In genomic region chr17:55762086-55762858, GRCh38 we compare ENCODE assay signal across 20 cellular contexts. TPM values are rescaled to one million over a fixed set of nuclear protein-coding genes. Genes with fewer than 3 reads are reported as not detected.
"Had no signal": no experiment of that assay in that cellular context is flagged by ENCODE, and none has a peak within 500 bp of the region (broad histone marks: within the 10 kb centered on the region; RNA-seq: fewer than 3 reads in every experiment).

No MANE protein-coding gene starts in this region.

- H3K4me1 ChIP-seq: neural progenitor cell, uterus had no signal

- H3K27ac Mint-ChIP-seq: natural killer cell, neural progenitor cell had no signal

- ATAC-seq: esophagus mucosa, heart left ventricle, mucosa of descending colon, natural killer cell, psoas muscle, sciatic nerve had no signal

- H3K27ac ChIP-seq: heart left ventricle, neural progenitor cell, parathyroid adenoma, psoas muscle, thoracic aorta, uterus had no signal

- H3K9me3 Mint-ChIP-seq: natural killer cell, neural progenitor cell had no signal

- H3K4me3 ChIP-seq: heart left ventricle, mucosa of descending colon, neural progenitor cell, psoas muscle, stomach, thoracic aorta, upper lobe of left lung, uterus had no signal

- H3K36me3 ChIP-seq: neural progenitor cell, stomach, thoracic aorta, upper lobe of left lung, uterus had no signal

- H3K27me3 ChIP-seq: heart left ventricle, neural progenitor cell, stomach, upper lobe of left lung, uterus had no signal

- H3K4me1 Mint-ChIP-seq: neural progenitor cell had no signal

- H3K9me3 ChIP-seq: heart left ventricle, mucosa of descending colon, psoas muscle, stomach, thoracic aorta, upper lobe of left lung, uterus had no signal

- H3K4me3 Mint-ChIP-seq: natural killer cell, neural progenitor cell had no signal

- H3K36me3 Mint-ChIP-seq: natural killer cell had no signal

- DNase-seq: effector memory CD4-positive, alpha-beta T cell; heart left ventricle; islet precursor cell; mammary epithelial cell; mucosa of descending colon; natural killer cell; occipital lobe; psoas muscle; retina; stimulated activated CD4-positive, alpha-beta T cell treated with anti-CD3 and anti-CD28 coated beads, Interleukin-2, amount 100 ng/mL, for 24 hours; stimulated activated naive CD4-positive, alpha-beta T cell; stomach; substantia nigra; upper lobe of left lung; uterus had no signal

RNA-seq across cellular contexts. Expression of gene TMEM100, which starts 39.6 kb away (rescaled TPM):
- total RNA-seq: natural killer cell had no signal
